1 cellular context compared by ENCODE assay signal in the genomic region with DNA sequence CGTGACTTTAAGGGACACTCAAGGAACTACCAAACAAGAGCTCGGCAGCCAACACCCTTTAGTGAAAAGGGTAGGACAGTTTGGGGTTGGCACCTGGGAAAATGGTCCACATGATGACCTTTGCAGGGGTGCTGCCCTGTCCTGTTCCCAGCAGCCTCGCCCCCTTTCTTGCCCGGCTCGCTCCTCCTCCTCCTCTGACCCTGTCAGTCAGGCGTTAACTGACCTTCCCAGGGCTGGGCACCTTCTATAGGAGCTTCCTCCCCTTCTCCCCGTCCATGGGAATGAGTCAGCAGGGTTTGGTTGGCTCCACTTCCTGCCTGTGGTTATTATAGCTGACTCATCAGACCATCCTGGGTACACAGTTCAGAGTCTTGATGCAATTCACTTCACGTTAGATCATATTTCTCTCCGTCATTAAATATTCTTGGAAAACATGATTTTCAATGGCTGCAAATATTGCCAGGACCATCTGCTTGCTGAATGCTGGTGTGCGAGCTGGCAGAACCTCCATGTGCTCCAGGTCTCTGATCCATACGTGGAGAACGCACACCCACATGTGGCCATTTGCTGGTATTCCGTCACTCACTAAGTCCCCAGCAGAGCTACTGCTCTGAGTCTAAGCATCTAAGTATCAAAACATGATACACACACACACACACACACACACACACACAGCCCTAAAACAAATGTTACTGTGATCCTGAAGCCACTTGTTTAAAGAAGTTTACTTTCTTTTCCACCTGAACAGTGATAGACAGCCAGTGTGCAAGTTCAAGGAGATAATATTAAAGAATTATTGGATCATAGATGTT.
TF ChIP-seq lines count a peak whose summit lies in the region.

No MANE protein-coding gene starts in this region.

TF ChIP-seq in K562, 482 proteins besides CTCF, POLR2A, EP300 and RAD21 (continued from another document and continues in another):
- TF ChIP-seq, protein P1, sequence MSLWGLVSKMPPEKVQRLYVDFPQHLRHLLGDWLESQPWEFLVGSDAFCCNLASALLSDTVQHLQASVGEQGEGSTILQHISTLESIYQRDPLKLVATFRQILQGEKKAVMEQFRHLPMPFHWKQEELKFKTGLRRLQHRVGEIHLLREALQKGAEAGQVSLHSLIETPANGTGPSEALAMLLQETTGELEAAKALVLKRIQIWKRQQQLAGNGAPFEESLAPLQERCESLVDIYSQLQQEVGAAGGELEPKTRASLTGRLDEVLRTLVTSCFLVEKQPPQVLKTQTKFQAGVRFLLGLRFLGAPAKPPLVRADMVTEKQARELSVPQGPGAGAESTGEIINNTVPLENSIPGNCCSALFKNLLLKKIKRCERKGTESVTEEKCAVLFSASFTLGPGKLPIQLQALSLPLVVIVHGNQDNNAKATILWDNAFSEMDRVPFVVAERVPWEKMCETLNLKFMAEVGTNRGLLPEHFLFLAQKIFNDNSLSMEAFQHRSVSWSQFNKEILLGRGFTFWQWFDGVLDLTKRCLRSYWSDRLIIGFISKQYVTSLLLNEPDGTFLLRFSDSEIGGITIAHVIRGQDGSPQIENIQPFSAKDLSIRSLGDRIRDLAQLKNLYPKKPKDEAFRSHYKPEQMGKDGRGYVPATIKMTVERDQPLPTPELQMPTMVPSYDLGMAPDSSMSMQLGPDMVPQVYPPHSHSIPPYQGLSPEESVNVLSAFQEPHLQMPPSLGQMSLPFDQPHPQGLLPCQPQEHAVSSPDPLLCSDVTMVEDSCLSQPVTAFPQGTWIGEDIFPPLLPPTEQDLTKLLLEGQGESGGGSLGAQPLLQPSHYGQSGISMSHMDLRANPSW (CRISPR knock-in tag; IDR thresholded peaks at IDR 0.05): no peak
- 0 out of 2 replicates have a peak, but pooled peaks have one; percentile 9 for TF ChIP-seq ZNF444 (CRISPR knock-in tag; IDR thresholded peaks at IDR 0.05)
- TF ChIP-seq PCBP1 (IDR thresholded peaks at IDR 0.05; ENCODE audit: low read depth, low read length, poor library complexity, severe bottlenecking): no peak
- TF ChIP-seq C11orf30 (IDR thresholded peaks at IDR 0.05; ENCODE audit: low read depth): peak; percentile 100
- TF ChIP-seq, protein P2, sequence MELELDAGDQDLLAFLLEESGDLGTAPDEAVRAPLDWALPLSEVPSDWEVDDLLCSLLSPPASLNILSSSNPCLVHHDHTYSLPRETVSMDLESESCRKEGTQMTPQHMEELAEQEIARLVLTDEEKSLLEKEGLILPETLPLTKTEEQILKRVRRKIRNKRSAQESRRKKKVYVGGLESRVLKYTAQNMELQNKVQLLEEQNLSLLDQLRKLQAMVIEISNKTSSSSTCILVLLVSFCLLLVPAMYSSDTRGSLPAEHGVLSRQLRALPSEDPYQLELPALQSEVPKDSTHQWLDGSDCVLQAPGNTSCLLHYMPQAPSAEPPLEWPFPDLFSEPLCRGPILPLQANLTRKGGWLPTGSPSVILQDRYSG (tag; conservative IDR thresholded peaks at IDR 0.05; ENCODE audit: low read depth): peak; percentile 79; the same call in 1 of the 2 replicates
- no peak for TF ChIP-seq ILF3 (IDR thresholded peaks at IDR 0.05; ENCODE audit: borderline replicate concordance)
- TF ChIP-seq TARDBP (IDR thresholded peaks at IDR 0.05): no peak
- no peak for TF ChIP-seq ZNF507 (tag; conservative IDR thresholded peaks at IDR 0.05)
- TF ChIP-seq HDAC3 (IDR thresholded peaks at IDR 0.05; ENCODE audit: borderline replicate concordance, partially characterized antibody): peak; percentile 41
- no peak for TF ChIP-seq POU5F1 (IDR thresholded peaks at IDR 0.05; ENCODE audit: borderline replicate concordance, low read depth, low read length, partially characterized antibody)
- no peak for TF ChIP-seq SMAD1 (IDR thresholded peaks at IDR 0.05; ENCODE audit: low read depth, low read length, partially characterized antibody)
- no peak for TF ChIP-seq COPS2 (conservative IDR thresholded peaks at IDR 0.05)
- no peak for TF ChIP-seq NR3C1 (CRISPR knock-in tag; IDR thresholded peaks at IDR 0.05)
- no peak for TF ChIP-seq DDX20 (tag; IDR thresholded peaks at IDR 0.05; ENCODE audit: low read depth)
- TF ChIP-seq KDM5B (IDR thresholded peaks at IDR 0.05; ENCODE audit: insufficient replicate concordance, low read depth, low read length): peak; percentile 35
- TF ChIP-seq POLR2G (IDR thresholded peaks at IDR 0.05; ENCODE audit: low read depth, low read length): 0 out of 2 replicates have a peak, but pooled peaks have one; percentile 27
- peak; percentile 74 for TF ChIP-seq NBN (IDR thresholded peaks at IDR 0.05; ENCODE audit: low read depth)
- peak; percentile 81 for TF ChIP-seq CEBPB (tag; IDR thresholded peaks at IDR 0.05)
- peak; percentile 28; the same call in 1 of the 2 replicates for TF ChIP-seq PHF8 (IDR thresholded peaks at IDR 0.05; ENCODE audit: borderline replicate concordance, low read length)
- no peak for TF ChIP-seq ZNF668 (CRISPR knock-in tag; IDR thresholded peaks at IDR 0.05)
- TF ChIP-seq, protein P3, sequence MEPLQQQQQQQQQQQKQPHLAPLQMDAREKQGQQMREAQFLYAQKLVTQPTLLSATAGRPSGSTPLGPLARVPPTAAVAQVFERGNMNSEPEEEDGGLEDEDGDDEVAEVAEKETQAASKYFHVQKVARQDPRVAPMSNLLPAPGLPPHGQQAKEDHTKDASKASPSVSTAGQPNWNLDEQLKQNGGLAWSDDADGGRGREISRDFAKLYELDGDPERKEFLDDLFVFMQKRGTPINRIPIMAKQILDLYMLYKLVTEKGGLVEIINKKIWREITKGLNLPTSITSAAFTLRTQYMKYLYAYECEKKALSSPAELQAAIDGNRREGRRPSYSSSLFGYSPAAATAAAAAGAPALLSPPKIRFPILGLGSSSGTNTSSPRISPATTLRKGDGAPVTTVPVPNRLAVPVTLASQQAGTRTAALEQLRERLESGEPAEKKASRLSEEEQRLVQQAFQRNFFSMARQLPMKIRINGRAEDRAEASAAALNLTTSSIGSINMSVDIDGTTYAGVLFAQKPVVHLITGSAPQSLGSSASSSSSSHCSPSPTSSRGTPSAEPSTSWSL (CRISPR knock-in tag; IDR thresholded peaks at IDR 0.05; ENCODE audit: borderline replicate concordance): no peak
- TF ChIP-seq BRD4 (IDR thresholded peaks at IDR 0.05): no peak
- no peak for TF ChIP-seq ZNF282 (CRISPR knock-in tag; IDR thresholded peaks at IDR 0.05)
- TF ChIP-seq, protein P4, sequence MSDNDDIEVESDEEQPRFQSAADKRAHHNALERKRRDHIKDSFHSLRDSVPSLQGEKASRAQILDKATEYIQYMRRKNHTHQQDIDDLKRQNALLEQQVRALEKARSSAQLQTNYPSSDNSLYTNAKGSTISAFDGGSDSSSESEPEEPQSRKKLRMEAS (CRISPR knock-in tag; IDR thresholded peaks at IDR 0.05): peak; percentile 89
- TF ChIP-seq ZNF311 (CRISPR knock-in tag; IDR thresholded peaks at IDR 0.05): no peak
- TF ChIP-seq WHSC1 (IDR thresholded peaks at IDR 0.05; ENCODE audit: low read length): no peak
- peak; percentile 42; the same call in 1 of the 2 replicates for TF ChIP-seq NR4A1 (CRISPR knock-in tag; IDR thresholded peaks at IDR 0.05)
- TF ChIP-seq NR4A1 (tag; IDR thresholded peaks at IDR 0.05): peak; percentile 72
- TF ChIP-seq KDM2B (CRISPR knock-in tag; IDR thresholded peaks at IDR 0.05): no peak
- TF ChIP-seq, protein P5, sequence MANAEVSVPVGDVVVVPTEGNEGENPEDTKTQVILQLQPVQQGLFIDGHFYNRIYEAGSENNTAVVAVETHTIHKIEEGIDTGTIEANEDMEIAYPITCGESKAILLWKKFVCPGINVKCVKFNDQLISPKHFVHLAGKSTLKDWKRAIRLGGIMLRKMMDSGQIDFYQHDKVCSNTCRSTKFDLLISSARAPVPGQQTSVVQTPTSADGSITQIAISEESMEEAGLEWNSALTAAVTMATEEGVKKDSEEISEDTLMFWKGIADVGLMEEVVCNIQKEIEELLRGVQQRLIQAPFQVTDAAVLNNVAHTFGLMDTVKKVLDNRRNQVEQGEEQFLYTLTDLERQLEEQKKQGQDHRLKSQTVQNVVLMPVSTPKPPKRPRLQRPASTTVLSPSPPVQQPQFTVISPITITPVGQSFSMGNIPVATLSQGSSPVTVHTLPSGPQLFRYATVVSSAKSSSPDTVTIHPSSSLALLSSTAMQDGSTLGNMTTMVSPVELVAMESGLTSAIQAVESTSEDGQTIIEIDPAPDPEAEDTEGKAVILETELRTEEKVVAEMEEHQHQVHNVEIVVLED (CRISPR knock-in tag; IDR thresholded peaks at IDR 0.05): peak; percentile 27; the same call in 1 of the 2 replicates
- 0 out of 2 replicates have a peak, but pooled peaks have one; percentile 35 for TF ChIP-seq SUPT5H (IDR thresholded peaks at IDR 0.05)
- TF ChIP-seq SRF (CRISPR knock-in tag; IDR thresholded peaks at IDR 0.05): peak in 1 of 2 experiments; percentile 80; a peak in 1 of 4 replicates
- TF ChIP-seq, protein P6, sequence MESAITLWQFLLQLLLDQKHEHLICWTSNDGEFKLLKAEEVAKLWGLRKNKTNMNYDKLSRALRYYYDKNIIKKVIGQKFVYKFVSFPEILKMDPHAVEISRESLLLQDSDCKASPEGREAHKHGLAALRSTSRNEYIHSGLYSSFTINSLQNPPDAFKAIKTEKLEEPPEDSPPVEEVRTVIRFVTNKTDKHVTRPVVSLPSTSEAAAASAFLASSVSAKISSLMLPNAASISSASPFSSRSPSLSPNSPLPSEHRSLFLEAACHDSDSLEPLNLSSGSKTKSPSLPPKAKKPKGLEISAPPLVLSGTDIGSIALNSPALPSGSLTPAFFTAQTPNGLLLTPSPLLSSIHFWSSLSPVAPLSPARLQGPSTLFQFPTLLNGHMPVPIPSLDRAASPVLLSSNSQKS (CRISPR knock-in tag; IDR thresholded peaks at IDR 0.05): 0 out of 2 replicates have a peak, but pooled peaks have one; percentile 27
- peak in 1 of 2 experiments; percentile 38; a peak in 2 of 4 replicates for TF ChIP-seq FOXA3 (CRISPR knock-in tag; conservative IDR thresholded peaks at IDR 0.05 in 1 of 2, IDR thresholded peaks at IDR 0.05 in 1 of 2)
- peak in 1 of 2 experiments; percentile 37; a peak in 3 of 4 replicates for TF ChIP-seq RCOR1 (IDR thresholded peaks at IDR 0.05; ENCODE audit: borderline replicate concordance in 1 of 2, low read depth in 2 of 2, low read length in 2 of 2)
- TF ChIP-seq, protein P7, sequence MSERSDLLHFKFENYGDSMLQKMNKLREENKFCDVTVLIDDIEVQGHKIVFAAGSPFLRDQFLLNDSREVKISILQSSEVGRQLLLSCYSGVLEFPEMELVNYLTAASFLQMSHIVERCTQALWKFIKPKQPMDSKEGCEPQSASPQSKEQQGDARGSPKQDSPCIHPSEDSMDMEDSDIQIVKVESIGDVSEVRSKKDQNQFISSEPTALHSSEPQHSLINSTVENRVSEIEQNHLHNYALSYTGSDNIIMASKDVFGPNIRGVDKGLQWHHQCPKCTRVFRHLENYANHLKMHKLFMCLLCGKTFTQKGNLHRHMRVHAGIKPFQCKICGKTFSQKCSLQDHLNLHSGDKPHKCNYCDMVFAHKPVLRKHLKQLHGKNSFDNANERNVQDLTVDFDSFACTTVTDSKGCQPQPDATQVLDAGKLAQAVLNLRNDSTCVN (CRISPR knock-in tag; IDR thresholded peaks at IDR 0.05): peak; percentile 65; the same call in 1 of the 2 replicates
- peak; percentile 61 for TF ChIP-seq GABPB1 (CRISPR knock-in tag; IDR thresholded peaks at IDR 0.05)
- TF ChIP-seq, protein P8, sequence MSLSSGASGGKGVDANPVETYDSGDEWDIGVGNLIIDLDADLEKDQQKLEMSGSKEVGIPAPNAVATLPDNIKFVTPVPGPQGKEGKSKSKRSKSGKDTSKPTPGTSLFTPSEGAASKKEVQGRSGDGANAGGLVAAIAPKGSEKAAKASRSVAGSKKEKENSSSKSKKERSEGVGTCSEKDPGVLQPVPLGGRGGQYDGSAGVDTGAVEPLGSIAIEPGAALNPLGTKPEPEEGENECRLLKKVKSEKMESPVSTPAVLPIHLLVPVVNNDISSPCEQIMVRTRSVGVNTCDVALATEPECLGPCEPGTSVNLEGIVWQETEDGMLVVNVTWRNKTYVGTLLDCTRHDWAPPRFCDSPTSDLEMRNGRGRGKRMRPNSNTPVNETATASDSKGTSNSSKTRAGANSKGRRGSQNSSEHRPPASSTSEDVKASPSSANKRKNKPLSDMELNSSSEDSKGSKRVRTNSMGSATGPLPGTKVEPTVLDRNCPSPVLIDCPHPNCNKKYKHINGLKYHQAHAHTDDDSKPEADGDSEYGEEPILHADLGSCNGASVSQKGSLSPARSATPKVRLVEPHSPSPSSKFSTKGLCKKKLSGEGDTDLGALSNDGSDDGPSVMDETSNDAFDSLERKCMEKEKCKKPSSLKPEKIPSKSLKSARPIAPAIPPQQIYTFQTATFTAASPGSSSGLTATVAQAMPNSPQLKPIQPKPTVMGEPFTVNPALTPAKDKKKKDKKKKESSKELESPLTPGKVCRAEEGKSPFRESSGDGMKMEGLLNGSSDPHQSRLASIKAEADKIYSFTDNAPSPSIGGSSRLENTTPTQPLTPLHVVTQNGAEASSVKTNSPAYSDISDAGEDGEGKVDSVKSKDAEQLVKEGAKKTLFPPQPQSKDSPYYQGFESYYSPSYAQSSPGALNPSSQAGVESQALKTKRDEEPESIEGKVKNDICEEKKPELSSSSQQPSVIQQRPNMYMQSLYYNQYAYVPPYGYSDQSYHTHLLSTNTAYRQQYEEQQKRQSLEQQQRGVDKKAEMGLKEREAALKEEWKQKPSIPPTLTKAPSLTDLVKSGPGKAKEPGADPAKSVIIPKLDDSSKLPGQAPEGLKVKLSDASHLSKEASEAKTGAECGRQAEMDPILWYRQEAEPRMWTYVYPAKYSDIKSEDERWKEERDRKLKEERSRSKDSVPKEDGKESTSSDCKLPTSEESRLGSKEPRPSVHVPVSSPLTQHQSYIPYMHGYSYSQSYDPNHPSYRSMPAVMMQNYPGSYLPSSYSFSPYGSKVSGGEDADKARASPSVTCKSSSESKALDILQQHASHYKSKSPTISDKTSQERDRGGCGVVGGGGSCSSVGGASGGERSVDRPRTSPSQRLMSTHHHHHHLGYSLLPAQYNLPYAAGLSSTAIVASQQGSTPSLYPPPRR (CRISPR knock-in tag; IDR thresholded peaks at IDR 0.05; ENCODE audit: borderline replicate concordance): no peak
- TF ChIP-seq, protein P9, sequence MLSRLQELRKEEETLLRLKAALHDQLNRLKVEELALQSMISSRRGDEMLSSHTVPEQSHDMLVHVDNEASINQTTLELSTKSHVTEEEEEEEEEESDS (CRISPR knock-in tag; IDR thresholded peaks at IDR 0.05): no peak
- peak; percentile 54 for TF ChIP-seq RBBP5 (IDR thresholded peaks at IDR 0.05; ENCODE audit: borderline replicate concordance, insufficient read depth, low read length, poor library complexity, severe bottlenecking)
- TF ChIP-seq, protein P10, sequence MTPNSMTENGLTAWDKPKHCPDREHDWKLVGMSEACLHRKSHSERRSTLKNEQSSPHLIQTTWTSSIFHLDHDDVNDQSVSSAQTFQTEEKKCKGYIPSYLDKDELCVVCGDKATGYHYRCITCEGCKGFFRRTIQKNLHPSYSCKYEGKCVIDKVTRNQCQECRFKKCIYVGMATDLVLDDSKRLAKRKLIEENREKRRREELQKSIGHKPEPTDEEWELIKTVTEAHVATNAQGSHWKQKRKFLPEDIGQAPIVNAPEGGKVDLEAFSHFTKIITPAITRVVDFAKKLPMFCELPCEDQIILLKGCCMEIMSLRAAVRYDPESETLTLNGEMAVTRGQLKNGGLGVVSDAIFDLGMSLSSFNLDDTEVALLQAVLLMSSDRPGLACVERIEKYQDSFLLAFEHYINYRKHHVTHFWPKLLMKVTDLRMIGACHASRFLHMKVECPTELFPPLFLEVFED (CRISPR knock-in tag; conservative IDR thresholded peaks at IDR 0.05): peak; percentile 71; the same call in 1 of the 2 replicates
- no peak for TF ChIP-seq NFIC (IDR thresholded peaks at IDR 0.05)
- no peak for TF ChIP-seq SNIP1 (IDR thresholded peaks at IDR 0.05; ENCODE audit: low read depth)
- TF ChIP-seq RBM22 (IDR thresholded peaks at IDR 0.05; ENCODE audit: low read depth, low read length, poor library complexity, severe bottlenecking): no peak
